21 cellular contexts compared by ENCODE assay signal in genomic region chr3:6526321-6526720, GRCh38.
"Had no signal": no experiment of that assay in that cellular context is flagged by ENCODE, and none has a peak within 500 bp of the region (broad histone marks: within the 10 kb centered on the region; RNA-seq: fewer than 3 reads in every experiment).

No MANE protein-coding gene starts in this region.

- H3K9me3 Mint-ChIP-seq: memory B cell, nephron had no signal

- H3K27ac Mint-ChIP-seq: memory B cell; naive B cell; nephron; stimulated activated naive B cell treated with anti-CD40 and anti-IgM and Interleukin-4, amounts not matched to agents 10 μg/mL and 1 μg/mL and 100 μg/mL, for 72 hours; stimulated activated naive CD8-positive, alpha-beta T cell treated with anti-CD3 and anti-CD28 coated beads, Interleukin-15, amount 100 ng/mL, for 72 hours had no signal

- H3K27me3 Mint-ChIP-seq: memory B cell; naive B cell; stimulated activated naive B cell treated with anti-CD40 and anti-IgM and Interleukin-4, amounts not matched to agents 10 μg/mL and 1 μg/mL and 100 μg/mL, for 72 hours; stimulated activated naive CD8-positive, alpha-beta T cell treated with anti-CD3 and anti-CD28 coated beads, Interleukin-15, amount 100 ng/mL, for 72 hours had no signal

- DNase-seq: cortex of kidney; dorsolateral prefrontal cortex; effector CD8-positive, alpha-beta T cell; glutamatergic neuron; islet precursor cell; left ventricle myocardium inferior; lower lobe of right lung; naive B cell; occipital lobe; psoas muscle; stimulated activated CD4-positive, alpha-beta T cell treated with anti-CD3 and anti-CD28 coated beads, Interleukin-2, amount 100 ng/mL, for 24 hours; stimulated activated CD4-positive, alpha-beta T cell treated with anti-CD3 and anti-CD28 coated beads, Interleukin-4, amount 100 ng/mL, for 4 hours; stimulated activated naive B cell treated with anti-CD40 and anti-IgM and Interleukin-4, amounts not matched to agents 10 μg/mL and 1 μg/mL and 100 μg/mL, for 72 hours; stimulated activated naive CD8-positive, alpha-beta T cell treated with anti-CD3 and anti-CD28 coated beads, Interleukin-15, amount 100 ng/mL, for 72 hours; testis had no signal

- H3K4me1 ChIP-seq: lower lobe of right lung, parathyroid adenoma, psoas muscle, testis, tibial nerve had no signal

- ATAC-seq: gastroesophageal sphincter; lower lobe of right lung; psoas muscle; stimulated activated naive CD8-positive, alpha-beta T cell treated with anti-CD3 and anti-CD28 coated beads, Interleukin-15, amount 100 ng/mL, for 72 hours had no signal

- H3K4me3 Mint-ChIP-seq: memory B cell; naive B cell; nephron; stimulated activated naive B cell treated with anti-CD40 and anti-IgM and Interleukin-4, amounts not matched to agents 10 μg/mL and 1 μg/mL and 100 μg/mL, for 72 hours; stimulated activated naive CD8-positive, alpha-beta T cell treated with anti-CD3 and anti-CD28 coated beads, Interleukin-15, amount 100 ng/mL, for 72 hours had no signal

- H3K9me3 ChIP-seq: esophagus muscularis mucosa, gastroesophageal sphincter, left ventricle myocardium inferior, lower lobe of right lung, psoas muscle, testis, tibial nerve had no signal

- H3K4me3 ChIP-seq: dorsolateral prefrontal cortex, esophagus muscularis mucosa, gastroesophageal sphincter, left ventricle myocardium inferior, lower lobe of right lung, psoas muscle, testis, tibial nerve had no signal

- H3K27ac ChIP-seq: dorsolateral prefrontal cortex, esophagus muscularis mucosa, gastroesophageal sphincter, left ventricle myocardium inferior, lower lobe of right lung, parathyroid adenoma, psoas muscle, testis, tibial nerve had no signal

- H3K27me3 ChIP-seq: esophagus muscularis mucosa, gastroesophageal sphincter, testis, tibial nerve had no signal

- H3K36me3 Mint-ChIP-seq: memory B cell; naive B cell; stimulated activated naive B cell treated with anti-CD40 and anti-IgM and Interleukin-4, amounts not matched to agents 10 μg/mL and 1 μg/mL and 100 μg/mL, for 72 hours had no signal

- H3K36me3 ChIP-seq: esophagus muscularis mucosa, gastroesophageal sphincter, left ventricle myocardium inferior, lower lobe of right lung, tibial nerve had no signal

- H3K4me1 Mint-ChIP-seq: memory B cell; naive B cell; stimulated activated naive B cell treated with anti-CD40 and anti-IgM and Interleukin-4, amounts not matched to agents 10 μg/mL and 1 μg/mL and 100 μg/mL, for 72 hours; stimulated activated naive CD8-positive, alpha-beta T cell treated with anti-CD3 and anti-CD28 coated beads, Interleukin-15, amount 100 ng/mL, for 72 hours had no signal
